Comparison of ENCODE assay signal across 27 cellular contexts in the genomic region with DNA sequence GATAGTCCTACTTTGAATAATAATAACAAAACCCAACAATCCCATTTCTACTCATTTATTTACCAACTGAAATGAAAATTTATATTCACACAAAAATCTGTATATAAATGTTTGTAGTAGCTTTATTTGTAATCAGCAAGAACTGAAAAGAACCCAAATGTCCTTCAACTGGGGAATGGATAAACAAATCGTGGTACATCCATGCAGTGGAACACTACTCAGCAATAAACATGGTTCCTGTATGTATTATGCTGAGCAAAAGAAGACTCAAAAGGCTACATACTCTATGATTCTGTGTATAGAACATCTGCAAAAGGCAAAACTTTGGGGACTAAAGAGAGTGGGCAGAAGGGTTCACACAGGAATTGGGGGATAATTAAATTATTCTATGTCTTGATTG.
DNase-seq lines count a peak whose midpoint lies in the region; ATAC-seq and TF ChIP-seq lines count a peak whose summit lies in the region.
"Had no signal": no experiment of that assay in that cellular context is flagged by ENCODE, and none has a peak within 500 bp of the region (broad histone marks: within the 10 kb centered on the region; RNA-seq: fewer than 3 reads in every experiment).

No MANE protein-coding gene starts in this region.

- H3K27me3 ChIP-seq in SK-N-SH (ENCODE audit: insufficient read depth) = peaks cover 7% of the 10 kb centered on the region
- H3K27me3 ChIP-seq: BE2C had no signal

- POLR2A ChIA-PET in SK-N-SH (lab: Yijun Ruan, JAX) = no interaction called here

- no peak for DNase-seq in SK-N-SH
- DNase-seq: 8988T; ACHN; AML-193; BE2C; C1 segment of cervical spinal cord; Caco-2; Calu3; CD4-positive, alpha-beta memory T cell; CD4-positive, alpha-beta T cell; CD4-positive, CD25-positive, alpha-beta regulatory T cell; CD8-positive, alpha-beta memory T cell; CD8-positive, alpha-beta T cell; COR-L47; DMS 273 treated with DMSO at 0.1 percent for 48 hours; DMS153; DMS53; DMS79; DMS79 treated with DMSO at 0.1 percent for 48 hours; DND-41; EL had no signal

- no peaks in the 10 kb centered on the region for H3F3A ChIP-seq in SK-N-SH (replicated peaks; ENCODE audit: insufficient read depth)

- H3K9me2 ChIP-seq in SK-N-SH = no peaks in the 10 kb centered on the region

- no peak overlapping the region for H2AFZ ChIP-seq in SK-N-SH (ENCODE audit: low read depth)

- TF ChIP-seq RAD21 in SK-N-SH (IDR thresholded peaks at IDR 0.05; ENCODE audit: low read length) = no peak

- WGBS in SK-N-SH (ENCODE audit: low lambda C conversion rate) = 34% methylated on average over 1 of the region's 1 CpG

- no peak overlapping the region for H3K9ac ChIP-seq in SK-N-SH
- H3K9ac ChIP-seq: BLaER1; BLaER1 treated with 17β-estradiol and CSF1 and Interleukin-3, amounts not matched to agents 10 nM and 100 nM had no signal

- no peaks in the 10 kb centered on the region for H3K79me2 ChIP-seq in SK-N-SH (ENCODE audit: insufficient read depth)

- no peaks in the 10 kb centered on the region for H3K36me3 ChIP-seq in SK-N-SH (replicated peaks in 1 of 2; ENCODE audit: control insufficient read depth in 1 of 2, insufficient read depth in 2 of 2, low read length in 1 of 2)
- H3K36me3 ChIP-seq: BE2C; BLaER1; BLaER1 treated with 17β-estradiol and CSF1 and Interleukin-3, amounts not matched to agents 10 nM and 100 nM had no signal

- H3K4me1 ChIP-seq in SK-N-SH (ENCODE audit: control insufficient read depth in 1 of 2, insufficient read depth in 2 of 2, low read depth in 1 of 2, low read length in 1 of 2) = peaks cover 0 to 12% of the 10 kb centered on the region in 2 experiments; a peak in 1 of 4 replicates

- H4K20me1 ChIP-seq in SK-N-SH (ENCODE audit: insufficient read depth) = no peaks in the 10 kb centered on the region

- no peak overlapping the region for H3K4me2 ChIP-seq in SK-N-SH
- H3K4me2 ChIP-seq: A549; BLaER1; BLaER1 treated with 17β-estradiol and CSF1 and Interleukin-3, amounts not matched to agents 10 nM and 100 nM had no signal

- no peak for TF ChIP-seq CTCF in SK-N-SH (IDR thresholded peaks at IDR 0.05)

- TF ChIP-seq EP300 in SK-N-SH (IDR thresholded peaks at IDR 0.05; ENCODE audit: borderline replicate concordance in 1 of 2, low read depth in 1 of 2, low read length in 1 of 2) = no peak

- H3K27ac ChIP-seq in SK-N-SH (ENCODE audit: low read depth in 2 of 2, low read length in 1 of 2) = no peak overlapping the region
- H3K27ac ChIP-seq: 22Rv1; A549; BLaER1; BLaER1 treated with 17β-estradiol and CSF1 and Interleukin-3, amounts not matched to agents 10 nM and 100 nM; C4-2B had no signal

- CTCF ChIA-PET in SK-N-SH (lab: Yijun Ruan, JAX) = interaction anchor here (0.9 to 10.9 kb wide), 4 partner anchors 18 to 192 kb away, joined by 4 to 179 read pairs (median 83); no protein-coding TSS in a partner anchor

- ATAC-seq in SK-N-SH treated with all-trans-retinoic acid at 6 μM for 48 hours = no peak
- ATAC-seq: A549; CD8-positive, alpha-beta T cell had no signal

- no peaks in the 10 kb centered on the region for H3K9me3 ChIP-seq in SK-N-SH
- H3K9me3 ChIP-seq: BE2C; BLaER1; BLaER1 treated with 17β-estradiol and CSF1 and Interleukin-3, amounts not matched to agents 10 nM and 100 nM; Caco-2 had no signal

- H3K4me3 ChIP-seq in SK-N-SH (ENCODE audit: low read depth in 2 of 2, low read length in 1 of 2) = no peak overlapping the region
- H3K4me3 ChIP-seq: A549; BLaER1; BLaER1 treated with 17β-estradiol and CSF1 and Interleukin-3, amounts not matched to agents 10 nM and 100 nM had no signal

TF ChIP-seq in SK-N-SH treated with all-trans-retinoic acid at 6 μM for 48 hours, 23 proteins besides CTCF, POLR2A, EP300 and RAD21:
- peak; percentile 92 for TF ChIP-seq ZNF8 (CRISPR knock-in tag; IDR thresholded peaks at IDR 0.05)
- TF ChIP-seq SNAI2 (CRISPR knock-in tag; IDR thresholded peaks at IDR 0.05) = no peak

TF ChIP-seq in SK-N-SH, 30 proteins besides CTCF, POLR2A, EP300 and RAD21:
- TF ChIP-seq TEAD4 (IDR thresholded peaks at IDR 0.05; ENCODE audit: borderline replicate concordance, insufficient read depth) (no peak), EZH2phosphoT487 (IDR thresholded peaks at IDR 0.05; ENCODE audit: borderline replicate concordance, low read depth) (no peak)
- TF ChIP-seq, protein P1, sequence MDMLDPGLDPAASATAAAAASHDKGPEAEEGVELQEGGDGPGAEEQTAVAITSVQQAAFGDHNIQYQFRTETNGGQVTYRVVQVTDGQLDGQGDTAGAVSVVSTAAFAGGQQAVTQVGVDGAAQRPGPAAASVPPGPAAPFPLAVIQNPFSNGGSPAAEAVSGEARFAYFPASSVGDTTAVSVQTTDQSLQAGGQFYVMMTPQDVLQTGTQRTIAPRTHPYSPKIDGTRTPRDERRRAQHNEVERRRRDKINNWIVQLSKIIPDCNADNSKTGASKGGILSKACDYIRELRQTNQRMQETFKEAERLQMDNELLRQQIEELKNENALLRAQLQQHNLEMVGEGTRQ (IDR thresholded peaks at IDR 0.05; ENCODE audit: borderline replicate concordance, low read depth, low read length) = no peak
